ENCODE assay signal across 9 cellular contexts in genomic region chrX:46575586-46575985, GRCh38. TPM values are rescaled to one million over a fixed set of nuclear protein-coding genes. Genes with fewer than 3 reads are reported as not detected.
A peak's percentile ranks its signal among the peaks of the same experiment; 100 is the strongest.
DNase-seq lines count a peak whose midpoint lies in the region; TF ChIP-seq lines count a peak whose summit lies in the region.
"Had no signal": no experiment of that assay in that cellular context is flagged by ENCODE, and none has a peak within 500 bp of the region (broad histone marks: within the 10 kb centered on the region; RNA-seq: fewer than 3 reads in every experiment).

No MANE protein-coding gene starts in this region.

- peaks cover 7% of the 10 kb centered on the region for H3K4me1 Mint-ChIP-seq in Caco-2 (ENCODE audit: low read depth, unreplicated experiment)
- peaks cover 35% of the 10 kb centered on the region for H3K4me1 Mint-ChIP-seq in endothelial cell (ENCODE audit: unreplicated experiment)

- no peak overlapping the region for H3K27ac Mint-ChIP-seq in Caco-2 (ENCODE audit: unreplicated experiment)
- peak overlapping the region; percentile 42 for H3K27ac Mint-ChIP-seq in endothelial cell (ENCODE audit: unreplicated experiment)

- BruUV-seq in Caco-2 (replicated peaks; lab: Mats Ljungman, UMichigan): TSS peak; percentile 26

- H3K27me3 ChIP-seq in Caco-2 (replicated peaks; ENCODE audit: control insufficient read depth, insufficient read depth, low read length) (no peaks in the 10 kb centered on the region), neutrophil (peaks cover 20% of the 10 kb centered on the region), adrenal gland (no peaks in the 10 kb centered on the region)

- H3K9me3 Mint-ChIP-seq in Caco-2 (ENCODE audit: unreplicated experiment) (no peaks in the 10 kb centered on the region), endothelial cell (ENCODE audit: unreplicated experiment) (no peaks in the 10 kb centered on the region)

- intact Hi-C loops in Caco-2 (cut with micrococcal nuclease; ENCODE audit: unreplicated experiment) (no loop called here), adrenal gland (cut with DNase I) (loop anchor here in 1 of 2 donors (10.0 kb wide), 1 partner anchor 59 kb away; no protein-coding TSS in a partner anchor)

- no peak for TF ChIP-seq CTCF in Caco-2 (IDR thresholded peaks at IDR 0.05; ENCODE audit: insufficient read depth in 1 of 2, low read depth in 1 of 2, low read length in 1 of 2, severe bottlenecking in 1 of 2, unreplicated experiment in 1 of 2)
- TF ChIP-seq CTCF in endothelial cell (IDR thresholded peaks at IDR 0.05; ENCODE audit: unreplicated experiment): no peak
- TF ChIP-seq CTCF in neutrophil (IDR thresholded peaks at IDR 0.05): no peak
- no peak for TF ChIP-seq CTCF in adrenal gland (IDR thresholded peaks at IDR 0.05)

- TF ChIP-seq POLR2A in adrenal gland (IDR thresholded peaks at IDR 0.05): no peak

- POLR2A ChIA-PET in Caco-2 (lab: Charles Lee): no interaction called here

- CTCF ChIA-PET in Caco-2 (lab: Charles Lee): no interaction called here

- WGBS in adrenal gland, 4 donors: 47 to 68% (median 57%) methylated on average over 6 of the region's 6 CpGs

- no peak overlapping the region for H3K4me3 ChIP-seq in Caco-2 (ENCODE audit: low read depth, low read length)
- peak overlapping the region; percentile 71 to 76 for H3K4me3 ChIP-seq in neutrophil (ENCODE audit: low read depth in 1 of 2, low read length in 1 of 2)
- peak overlapping the region in 1 of 4 donors; percentile 47 for H3K4me3 ChIP-seq in adrenal gland

- no peaks in the 10 kb centered on the region for H3K36me3 ChIP-seq in Caco-2 (ENCODE audit: control insufficient read depth, insufficient read depth, low read length)
- H3K36me3 ChIP-seq in neutrophil: no peaks in the 10 kb centered on the region
- no peaks in the 10 kb centered on the region for H3K36me3 ChIP-seq in adrenal gland (replicated peaks in 1 of 2)

- H3K36me3 Mint-ChIP-seq in Caco-2 (ENCODE audit: insufficient read depth, unreplicated experiment): peaks cover 12% of the 10 kb centered on the region
- peaks cover 9% of the 10 kb centered on the region for H3K36me3 Mint-ChIP-seq in endothelial cell (ENCODE audit: low read depth, unreplicated experiment)

- no peaks in the 10 kb centered on the region for H3K9me3 ChIP-seq in Caco-2
- no peaks in the 10 kb centered on the region for H3K9me3 ChIP-seq in neutrophil
- no peaks in the 10 kb centered on the region for H3K9me3 ChIP-seq in adrenal gland (replicated peaks in 1 of 3)

- no peaks in the 10 kb centered on the region; the same call in 1 of the 2 replicates for H3K4me1 ChIP-seq in Caco-2
- H3K4me1 ChIP-seq in neutrophil (ENCODE audit: control insufficient read depth in 1 of 2, insufficient read depth in 1 of 2, low read depth in 1 of 2, low read length in 1 of 2): peaks cover 25 to 35% of the 10 kb centered on the region in 2 experiments
- H3K4me1 ChIP-seq in adrenal gland (replicated peaks in 1 of 2): peaks cover 0 to 4% of the 10 kb centered on the region in 2 donors

- H3K4me3 Mint-ChIP-seq in Caco-2 (ENCODE audit: unreplicated experiment) (no peak overlapping the region), endothelial cell (ENCODE audit: unreplicated experiment) (peak overlapping the region; percentile 95)

- DNase-seq in Caco-2: no peak
- DNase-seq in NCI-H69 (lab: John Stamatoyannopoulos, UW): peak; percentile 36
- no peak for DNase-seq in endothelial cell (ENCODE audit: low spot score)
- no peak for DNase-seq in adrenal gland
- DNase-seq in OCI-M2 (lab: John Stamatoyannopoulos, UW; ENCODE audit: unreplicated experiment): no peak
- no peak for DNase-seq in NCI-H2227 treated with DMSO at 0.1 percent for 48 hours (lab: John Stamatoyannopoulos, UW)
- no peak for DNase-seq in AG08396 (ENCODE audit: low spot score)
- DNase-seq: NCI-H446 had no signal

- no peak overlapping the region for H3K27ac ChIP-seq in neutrophil
- H3K27ac ChIP-seq in adrenal gland: peak overlapping the region in 2 of 5 donors; percentile 29 to 57

- H3K27me3 Mint-ChIP-seq in Caco-2 (ENCODE audit: insufficient read depth, unreplicated experiment) (no peaks in the 10 kb centered on the region), endothelial cell (ENCODE audit: unreplicated experiment) (peaks cover 6% of the 10 kb centered on the region)

RNA-seq across cellular contexts. Expression of gene CHST7, which starts 2.0 kb away (rescaled TPM):
- total RNA-seq in Caco-2 (2022) (1.5 and 2.4 TPM in 2 replicates), endothelial cell (ENCODE audit: unreplicated experiment) (54.6 TPM), adrenal gland (10 to 100 TPM in 4 of 8 donors, 1 to 10 TPM in 4; 4.1 to 24.1 (median 10.2) TPM)
- 1 to 10 TPM; 1.8 to 2.8 (median 2.2) TPM for polyA plus RNA-seq in adrenal gland

RNA-seq across cellular contexts. Expression of gene ZNF674, which starts 30.4 kb away (rescaled TPM):
- total RNA-seq in Caco-2 (2022) (3.7 and 4.6 TPM in 2 replicates), endothelial cell (ENCODE audit: unreplicated experiment) (7.3 TPM), adrenal gland (10 to 100 TPM in 1 of 8 donors, 1 to 10 TPM in 7; 2.1 to 16.3 (median 4.6) TPM)
- 1 to 10 TPM in 2 of 3 donors, under 1 TPM in 1; 0.71 to 3.6 (median 1.9) TPM for polyA plus RNA-seq in adrenal gland
